In genomic region chr5:112226215-112226614, GRCh38 we compare ENCODE assay signal across 2 cellular contexts.
TF ChIP-seq lines count a peak whose summit lies in the region.

No MANE protein-coding gene starts in this region.

TF ChIP-seq in HepG2, 621 proteins besides CTCF, POLR2A, EP300 and RAD21 (continued from another document):
- TF ChIP-seq ELK4 (CRISPR knock-in tag; IDR thresholded peaks at IDR 0.05; ENCODE audit: borderline replicate concordance) = no peak
- TF ChIP-seq ZNF749 (CRISPR knock-in tag; IDR thresholded peaks at IDR 0.05; ENCODE audit: borderline replicate concordance) = no peak
- no peak for TF ChIP-seq ARID5B (CRISPR knock-in tag; IDR thresholded peaks at IDR 0.05)
- TF ChIP-seq ZSCAN31 (CRISPR knock-in tag; IDR thresholded peaks at IDR 0.05; ENCODE audit: low read depth) = no peak

TF ChIP-seq in WTC11, 78 proteins besides CTCF, POLR2A, EP300 and RAD21:
- TF ChIP-seq, protein P1, sequence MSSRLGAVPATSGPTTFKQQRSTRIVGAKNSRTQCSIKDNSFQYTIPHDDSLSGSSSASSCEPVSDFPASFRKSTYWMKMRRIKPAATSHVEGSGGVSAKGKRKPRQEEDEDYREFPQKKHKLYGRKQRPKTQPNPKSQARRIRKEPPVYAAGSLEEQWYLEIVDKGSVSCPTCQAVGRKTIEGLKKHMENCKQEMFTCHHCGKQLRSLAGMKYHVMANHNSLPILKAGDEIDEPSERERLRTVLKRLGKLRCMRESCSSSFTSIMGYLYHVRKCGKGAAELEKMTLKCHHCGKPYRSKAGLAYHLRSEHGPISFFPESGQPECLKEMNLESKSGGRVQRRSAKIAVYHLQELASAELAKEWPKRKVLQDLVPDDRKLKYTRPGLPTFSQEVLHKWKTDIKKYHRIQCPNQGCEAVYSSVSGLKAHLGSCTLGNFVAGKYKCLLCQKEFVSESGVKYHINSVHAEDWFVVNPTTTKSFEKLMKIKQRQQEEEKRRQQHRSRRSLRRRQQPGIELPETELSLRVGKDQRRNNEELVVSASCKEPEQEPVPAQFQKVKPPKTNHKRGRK (CRISPR knock-in tag; IDR thresholded peaks at IDR 0.05; ENCODE audit: borderline replicate concordance) = no peak
- TF ChIP-seq HMGA2 (CRISPR knock-in tag; IDR thresholded peaks at IDR 0.05) = no peak
- no peak for TF ChIP-seq TCF7 (CRISPR knock-in tag; IDR thresholded peaks at IDR 0.05; ENCODE audit: low read depth)
- TF ChIP-seq NFATC4 (CRISPR knock-in tag; IDR thresholded peaks at IDR 0.05) = no peak
- no peak for TF ChIP-seq ERG (CRISPR knock-in tag; IDR thresholded peaks at IDR 0.05)
- TF ChIP-seq NR3C1 (CRISPR knock-in tag; conservative IDR thresholded peaks at IDR 0.05; ENCODE audit: low read depth) = no peak
- TF ChIP-seq ETV6 (CRISPR knock-in tag; IDR thresholded peaks at IDR 0.05) = no peak
- no peak for TF ChIP-seq GTF2I (CRISPR knock-in tag; conservative IDR thresholded peaks at IDR 0.05)
- TF ChIP-seq ZNF425 (CRISPR knock-in tag; conservative IDR thresholded peaks at IDR 0.05) = no peak
- no peak for TF ChIP-seq CBFB (CRISPR knock-in tag; IDR thresholded peaks at IDR 0.05; ENCODE audit: low read depth)
- TF ChIP-seq ZNF121 (CRISPR knock-in tag; IDR thresholded peaks at IDR 0.05) = no peak
- no peak for TF ChIP-seq USF2 (CRISPR knock-in tag; IDR thresholded peaks at IDR 0.05)
- no peak for TF ChIP-seq ESRRA (CRISPR knock-in tag; IDR thresholded peaks at IDR 0.05; ENCODE audit: borderline replicate concordance)
- TF ChIP-seq FOXP1 (CRISPR knock-in tag; IDR thresholded peaks at IDR 0.05; ENCODE audit: borderline replicate concordance) = no peak
- TF ChIP-seq, protein P2, sequence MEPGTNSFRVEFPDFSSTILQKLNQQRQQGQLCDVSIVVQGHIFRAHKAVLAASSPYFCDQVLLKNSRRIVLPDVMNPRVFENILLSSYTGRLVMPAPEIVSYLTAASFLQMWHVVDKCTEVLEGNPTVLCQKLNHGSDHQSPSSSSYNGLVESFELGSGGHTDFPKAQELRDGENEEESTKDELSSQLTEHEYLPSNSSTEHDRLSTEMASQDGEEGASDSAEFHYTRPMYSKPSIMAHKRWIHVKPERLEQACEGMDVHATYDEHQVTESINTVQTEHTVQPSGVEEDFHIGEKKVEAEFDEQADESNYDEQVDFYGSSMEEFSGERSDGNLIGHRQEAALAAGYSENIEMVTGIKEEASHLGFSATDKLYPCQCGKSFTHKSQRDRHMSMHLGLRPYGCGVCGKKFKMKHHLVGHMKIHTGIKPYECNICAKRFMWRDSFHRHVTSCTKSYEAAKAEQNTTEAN (CRISPR knock-in tag; IDR thresholded peaks at IDR 0.05) = no peak
- no peak for TF ChIP-seq ZNF416 (CRISPR knock-in tag; IDR thresholded peaks at IDR 0.05)
- TF ChIP-seq ZNF317 (CRISPR knock-in tag; IDR thresholded peaks at IDR 0.05; ENCODE audit: borderline replicate concordance, low read depth) = no peak
- no peak for TF ChIP-seq ZMAT4 (CRISPR knock-in tag; IDR thresholded peaks at IDR 0.05)
